In genomic region chr1:156073740-156074139, GRCh38 we compare ENCODE assay signal across 29 cellular contexts. TPM values are rescaled to one million over a fixed set of nuclear protein-coding genes. Genes with fewer than 3 reads are reported as not detected.
DNase-seq lines count a peak whose midpoint lies in the region; ATAC-seq and TF ChIP-seq lines count a peak whose summit lies in the region.
"Had no signal": no experiment of that assay in that cellular context is flagged by ENCODE, and none has a peak within 500 bp of the region (broad histone marks: within the 10 kb centered on the region; RNA-seq: fewer than 3 reads in every experiment).

No MANE protein-coding gene starts in this region.

- intact Hi-C loops in posterior vena cava (cut with DNase I) = no loop called here

- no peaks in the 10 kb centered on the region for H3K27me3 Mint-ChIP-seq in type B pancreatic cell
- H3K27me3 Mint-ChIP-seq: activated B cell treated with CpG ODN at 0.5 μM for 24 hours, B cell had no signal

- H3K27ac ChIP-seq in cardiac muscle cell (peak overlapping the region; percentile 81), right atrium auricular region (no peak overlapping the region), SK-N-MC (peak overlapping the region; percentile 93)
- H3K27ac ChIP-seq: suprapubic skin, uterus had no signal

- H3K4me3 ChIP-seq in cardiac muscle cell (no peak overlapping the region), right atrium auricular region (no peak overlapping the region), SK-N-MC (peak overlapping the region; percentile 42; the same call in 1 of the 2 replicates)
- H3K4me3 ChIP-seq: MG63, smooth muscle cell, suprapubic skin, uterus had no signal

- H3K27me3 ChIP-seq in cardiac muscle cell (no peaks in the 10 kb centered on the region), right atrium auricular region (no peaks in the 10 kb centered on the region)
- H3K27me3 ChIP-seq: MG63, suprapubic skin, uterus had no signal

- peak overlapping the region; percentile 78 for H3K27ac Mint-ChIP-seq in type B pancreatic cell
- H3K27ac Mint-ChIP-seq: activated B cell treated with CpG ODN at 0.5 μM for 24 hours; activated T-helper 1 cell treated with anti-CD3 and anti-CD28 coated beads, Interleukin-12 subunit alpha, Interleukin-12 subunit beta, Interleukin-2, Interleukin-4 antibody, amounts not matched to agents 30 ng/mL and 10 ng/mL and 1 ng/mL, durations not matched to agents 14 hours and 24 hours and 36 hours; B cell; stimulated activated effector memory CD8-positive, alpha-beta T cell treated with anti-CD3 and anti-CD28 coated beads, Interleukin-12 subunit alpha, Interleukin-12 subunit beta, amount 100 ng/mL, for 72 hours had no signal

- TF ChIP-seq CTCF in cardiac muscle cell (IDR thresholded peaks at IDR 0.05; ENCODE audit: low read depth, low read length) (no peak), right atrium auricular region (IDR thresholded peaks at IDR 0.05) (no peak), type B pancreatic cell (conservative IDR thresholded peaks at IDR 0.05) (no peak)

- ATAC-seq in GM18517 (IDR thresholded peaks at IDR 0.05; ENCODE audit: unreplicated experiment) (no peak), GM21717 (IDR thresholded peaks at IDR 0.05; ENCODE audit: unreplicated experiment) (no peak)
- ATAC-seq: stimulated activated effector memory CD8-positive, alpha-beta T cell treated with anti-CD3 and anti-CD28 coated beads, Interleukin-12 subunit alpha, Interleukin-12 subunit beta, amount 100 ng/mL, for 72 hours had no signal

- H3K4me1 ChIP-seq in cardiac muscle cell (ENCODE audit: low read depth) (peaks cover 60% of the 10 kb centered on the region), right atrium auricular region (peaks cover 0 to 18% of the 10 kb centered on the region in 2 donors)
- H3K4me1 ChIP-seq: uterus had no signal

- H3K36me3 ChIP-seq in cardiac muscle cell (peaks cover 16% of the 10 kb centered on the region), right atrium auricular region (no peaks in the 10 kb centered on the region), SK-N-MC (ENCODE audit: insufficient read depth, low read length) (peaks cover 41% of the 10 kb centered on the region)
- H3K36me3 ChIP-seq: uterus had no signal

- H3K4me3 Mint-ChIP-seq in type B pancreatic cell = peak overlapping the region; percentile 75
- H3K4me3 Mint-ChIP-seq: activated B cell treated with CpG ODN at 0.5 μM for 24 hours; activated T-helper 1 cell treated with anti-CD3 and anti-CD28 coated beads, Interleukin-12 subunit alpha, Interleukin-12 subunit beta, Interleukin-2, Interleukin-4 antibody, amounts not matched to agents 30 ng/mL and 10 ng/mL and 1 ng/mL, durations not matched to agents 14 hours and 24 hours and 36 hours; B cell; CD8-positive, alpha-beta memory T cell; stimulated activated effector memory CD8-positive, alpha-beta T cell treated with anti-CD3 and anti-CD28 coated beads, Interleukin-12 subunit alpha, Interleukin-12 subunit beta, amount 100 ng/mL, for 72 hours had no signal

- peak overlapping the region; percentile 45 for H3K9ac ChIP-seq in SK-N-MC (ENCODE audit: insufficient read length)

- peaks cover 44% of the 10 kb centered on the region for H3K4me1 Mint-ChIP-seq in type B pancreatic cell (ENCODE audit: unreplicated experiment)

- no peaks in the 10 kb centered on the region for H3K9me3 Mint-ChIP-seq in type B pancreatic cell
- H3K9me3 Mint-ChIP-seq: activated B cell treated with CpG ODN at 0.5 μM for 24 hours; activated T-helper 1 cell treated with anti-CD3 and anti-CD28 coated beads, Interleukin-12 subunit alpha, Interleukin-12 subunit beta, Interleukin-2, Interleukin-4 antibody, amounts not matched to agents 30 ng/mL and 10 ng/mL and 1 ng/mL, durations not matched to agents 14 hours and 24 hours and 36 hours; CD8-positive, alpha-beta memory T cell; stimulated activated effector memory CD8-positive, alpha-beta T cell treated with anti-CD3 and anti-CD28 coated beads, Interleukin-12 subunit alpha, Interleukin-12 subunit beta, amount 100 ng/mL, for 72 hours had no signal

- DNase-seq in cardiac muscle cell (ENCODE audit: low read depth in 1 of 2, low spot score in 1 of 2) (peak in 1 of 2 donors; percentile 57), right atrium auricular region (ENCODE audit: low spot score) (no peak), SK-N-MC (ENCODE audit: low read depth, low spot score) (no peak), iPS-NIHi11 (ENCODE audit: low spot score) (peak; percentile 89), type B pancreatic cell (ENCODE audit: extremely low spot score, unreplicated experiment) (no peak), posterior vena cava (ENCODE audit: low spot score) (no peak)
- DNase-seq: activated B cell treated with CpG ODN at 0.5 μM for 24 hours; activated naive CD4-positive, alpha-beta T cell treated with anti-CD3 and anti-CD28 coated beads, Interleukin-2, amount 50 U/mL, for 16 hours; amygdala; caudate nucleus; CD8-positive, alpha-beta memory T cell; DMS79; MG63; NCI-H146; NCI-H2227 treated with DMSO at 0.1 percent for 48 hours; nucleus accumbens; retina; T1000; uterus had no signal

- H3K36me3 Mint-ChIP-seq in type B pancreatic cell = peaks cover 36% of the 10 kb centered on the region
- H3K36me3 Mint-ChIP-seq: CD8-positive, alpha-beta memory T cell; stimulated activated effector memory CD8-positive, alpha-beta T cell treated with anti-CD3 and anti-CD28 coated beads, Interleukin-12 subunit alpha, Interleukin-12 subunit beta, amount 100 ng/mL, for 72 hours had no signal

- no peaks in the 10 kb centered on the region for H3K9me3 ChIP-seq in cardiac muscle cell (ENCODE audit: low read depth)
- no peaks in the 10 kb centered on the region for H3K9me3 ChIP-seq in right atrium auricular region
- H3K9me3 ChIP-seq in SK-N-MC (ENCODE audit: low read depth, low read length) = no peaks in the 10 kb centered on the region
- H3K9me3 ChIP-seq: MG63, suprapubic skin, uterus had no signal

RNA-seq across cellular contexts. Expression of gene MEX3A, which starts 8.5 kb away (rescaled TPM):
- total RNA-seq in cardiac muscle cell (48.8 and 58.6 TPM in 2 replicates), right atrium auricular region (under 1 TPM; 0.15 to 0.47 TPM), type B pancreatic cell (ENCODE audit: low replicate concordance) (31.0 and 61.9 TPM in 2 replicates), posterior vena cava (under 1 TPM; 0.23 to 0.76 TPM)
- polyA plus RNA-seq in cardiac muscle cell = 17.2 and 24.8 TPM in 2 replicates
- polyA plus RNA-seq: CD8-positive, alpha-beta memory T cell had no signal

RNA-seq across cellular contexts. Expression of gene RAB25, which starts 12.8 kb away (rescaled TPM):
- total RNA-seq in cardiac muscle cell = 1.6 and 3.1 TPM in 2 replicates
- 2.1 and 2.4 TPM in 2 replicates for polyA plus RNA-seq in cardiac muscle cell
- total RNA-seq in right atrium auricular region = under 1 TPM in 1 of 2 donors, not detected in 1; 0.98 TPM
- 97.9 and 294 TPM in 2 replicates for total RNA-seq in type B pancreatic cell (ENCODE audit: low replicate concordance)
- not detected for total RNA-seq in posterior vena cava
- total RNA-seq: CD8-positive, alpha-beta memory T cell; endothelial cell of umbilical vein; glomerular endothelial cell; lung microvascular endothelial cell had no signal
- polyA plus RNA-seq: endothelial cell of umbilical vein had no signal

RNA-seq across cellular contexts. Expression of gene LAMTOR2, which starts 19.2 kb away (rescaled TPM):
- 75.5 and 116 TPM in 2 replicates for total RNA-seq in cardiac muscle cell
- polyA plus RNA-seq in cardiac muscle cell = 199 and 208 TPM in 2 replicates
- total RNA-seq in right atrium auricular region = 10 to 100 TPM; 46.1 to 50.7 TPM
- 55.6 and 60.9 TPM in 2 replicates for total RNA-seq in type B pancreatic cell (ENCODE audit: low replicate concordance)
- total RNA-seq in posterior vena cava = 10 to 100 TPM; 34.7 to 38.4 TPM

RNA-seq across cellular contexts. Expression of gene UBQLN4, which starts 20.1 kb away (rescaled TPM):
- total RNA-seq in cardiac muscle cell = 43.1 and 51.0 TPM in 2 replicates
- 29.2 and 38.5 TPM in 2 replicates for polyA plus RNA-seq in cardiac muscle cell
- total RNA-seq in right atrium auricular region = 10 to 100 TPM; 14.6 to 25.9 TPM
- 40.3 and 54.5 TPM in 2 replicates for total RNA-seq in type B pancreatic cell (ENCODE audit: low replicate concordance)
- 10 to 100 TPM; 18.0 to 29.1 TPM for total RNA-seq in posterior vena cava

RNA-seq across cellular contexts. Expression of gene LMNA, which starts 40.8 kb away (rescaled TPM):
- 128 and 139 TPM in 2 replicates for total RNA-seq in cardiac muscle cell
- polyA plus RNA-seq in cardiac muscle cell = 99.4 and 149 TPM in 2 replicates
- 100 to 1,000 TPM; 258 to 273 TPM for total RNA-seq in right atrium auricular region
- 141 and 400 TPM in 2 replicates for total RNA-seq in type B pancreatic cell (ENCODE audit: low replicate concordance)
- 100 to 1,000 TPM; 500 to 599 TPM for total RNA-seq in posterior vena cava

Comparison
In these comparisons a context has a peak if more than half of its experiments do, and no peak if none do; other contexts are left out.
1. H3K27ac ChIP-seq: peak in cardiac muscle cell (single experiment) and SK-N-MC (single experiment); none in right atrium auricular region (0 of 2).
2. RNA of gene MEX3A, which starts 8.5 kb away (total RNA-seq): 31.0 to 61.9 TPM in type B pancreatic cell and 48.8 to 58.6 TPM in cardiac muscle cell; 0.23 to 0.76 TPM in posterior vena cava and 0.15 to 0.47 TPM in right atrium auricular region; every median in the first group is over 10 times any median in the second.
3. RNA of gene RAB25, which starts 12.8 kb away (total RNA-seq): 97.9 to 294 TPM in type B pancreatic cell; 1.6 to 3.1 TPM in cardiac muscle cell, 0.98 TPM in right atrium auricular region and not detected in posterior vena cava; every median in the first group is over 10 times any median in the second.